8 cellular contexts compared by ENCODE assay signal in genomic region chr1:44714944-44715571, GRCh38.
A peak's percentile ranks its signal among the peaks of the same experiment; 100 is the strongest.
DNase-seq lines count a peak whose midpoint lies in the region; ATAC-seq and TF ChIP-seq lines count a peak whose summit lies in the region.

No MANE protein-coding gene starts in this region.

- TF ChIP-seq CTCF in C4-2B (conservative IDR thresholded peaks at IDR 0.05) (peak; percentile 97), astrocyte of the cerebellum (IDR thresholded peaks at IDR 0.05; ENCODE audit: low read depth, low read length, missing control alignments) (peak; percentile 95)

- H3K9me3 Mint-ChIP-seq in T-helper 1 cell treated with Interleukin-12 subunit alpha and Interleukin-12 subunit beta and Interleukin-4 antibody, amounts not matched to agents 30 μg/mL and 1 μg/mL, for 36 hours: no peaks in the 10 kb centered on the region

- DNase-seq in NCI-H2029 (lab: John Stamatoyannopoulos, UW) (peak; percentile 83), astrocyte of the cerebellum (ENCODE audit: low read depth) (no peak), hepatic stellate cell (ENCODE audit: low spot score) (peak; percentile 79), skeletal muscle cell (ENCODE audit: low read depth) (peak; percentile 30), cortex of kidney (lab: John Stamatoyannopoulos, UW) (no peak)

- H3K27ac Mint-ChIP-seq in T-helper 1 cell treated with Interleukin-12 subunit alpha and Interleukin-12 subunit beta and Interleukin-4 antibody, amounts not matched to agents 30 μg/mL and 1 μg/mL, for 36 hours: peak overlapping the region; percentile 62

- H3K4me3 ChIP-seq in astrocyte of the cerebellum (ENCODE audit: low read depth, low read length) (no peak overlapping the region), skeletal muscle cell (ENCODE audit: low read depth, low read length) (no peak overlapping the region)

- no peaks in the 10 kb centered on the region for H3K36me3 Mint-ChIP-seq in T-helper 1 cell treated with Interleukin-12 subunit alpha and Interleukin-12 subunit beta and Interleukin-4 antibody, amounts not matched to agents 30 μg/mL and 1 μg/mL, for 36 hours (ENCODE audit: low read depth)

- no peak overlapping the region for H3K27ac ChIP-seq in C4-2B

- peak overlapping the region; percentile 2 for H3K4me3 Mint-ChIP-seq in T-helper 1 cell treated with Interleukin-12 subunit alpha and Interleukin-12 subunit beta and Interleukin-4 antibody, amounts not matched to agents 30 μg/mL and 1 μg/mL, for 36 hours

- peak; percentile 52 for ATAC-seq in GM21528 (IDR thresholded peaks at IDR 0.05; ENCODE audit: low FRiP score, unreplicated experiment)

- peaks cover 37% of the 10 kb centered on the region for H3K4me1 Mint-ChIP-seq in T-helper 1 cell treated with Interleukin-12 subunit alpha and Interleukin-12 subunit beta and Interleukin-4 antibody, amounts not matched to agents 30 μg/mL and 1 μg/mL, for 36 hours (ENCODE audit: low read depth)

- H3K27me3 Mint-ChIP-seq in T-helper 1 cell treated with Interleukin-12 subunit alpha and Interleukin-12 subunit beta and Interleukin-4 antibody, amounts not matched to agents 30 μg/mL and 1 μg/mL, for 36 hours (ENCODE audit: low read depth): peaks cover 8% of the 10 kb centered on the region

- in situ Hi-C loops in astrocyte of the cerebellum (cut with HindIII; ENCODE audit: low sequenced_read_pairs): no loop called here

Comparison
In these comparisons a context has a peak if more than half of its experiments do, and no peak if none do; other contexts are left out.
1. DNase-seq: peak in NCI-H2029 (single experiment), hepatic stellate cell (single experiment) and skeletal muscle cell (single experiment); none in astrocyte of the cerebellum (single experiment) and cortex of kidney (single experiment).